ENCODE assay signal across 2 cellular contexts in genomic region chr18:61893304-61893970, GRCh38.
A peak's percentile ranks its signal among the peaks of the same experiment; 100 is the strongest.
TF ChIP-seq lines count a peak whose summit lies in the region.

No MANE protein-coding gene starts in this region.

TF ChIP-seq in A549, 52 proteins besides CTCF, POLR2A, EP300 and RAD21 (continued from another document):
- TF ChIP-seq REST (IDR thresholded peaks at IDR 0.05) (no peak), HDAC2 (IDR thresholded peaks at IDR 0.05) (no peak), EHMT2 (IDR thresholded peaks at IDR 0.05; ENCODE audit: low read depth) (no peak), KDM5A (IDR thresholded peaks at IDR 0.05) (no peak), CHD2 (IDR thresholded peaks at IDR 0.05; ENCODE audit: low read length, partially characterized antibody) (no peak), HOXB5 (CRISPR knock-in tag; IDR thresholded peaks at IDR 0.05) (no peak), SREBF2 (IDR thresholded peaks at IDR 0.05) (no peak), BHLHE40 (IDR thresholded peaks at IDR 0.05; ENCODE audit: low read depth, low read length) (no peak), ATOH8 (CRISPR knock-in tag; IDR thresholded peaks at IDR 0.05; ENCODE audit: low read depth) (no peak), RFX5 (IDR thresholded peaks at IDR 0.05) (no peak), NFE2L2 (conservative IDR thresholded peaks at IDR 0.05; ENCODE audit: low read length) (no peak), CBX8 (IDR thresholded peaks at IDR 0.05) (no peak), MAX (IDR thresholded peaks at IDR 0.05) (no peak), MAFK (IDR thresholded peaks at IDR 0.05; ENCODE audit: partially characterized antibody) (no peak)

TF ChIP-seq in SK-N-SH treated with all-trans-retinoic acid at 6 μM for 48 hours, 23 proteins besides CTCF, POLR2A, EP300 and RAD21 (continued from another document):
- TF ChIP-seq TSHZ2 (CRISPR knock-in tag; IDR thresholded peaks at IDR 0.05), result peak; percentile 94
- TF ChIP-seq PPARA (CRISPR knock-in tag; IDR thresholded peaks at IDR 0.05; ENCODE audit: borderline replicate concordance), result no peak
- TF ChIP-seq ESRRG (CRISPR knock-in tag; IDR thresholded peaks at IDR 0.05), result no peak
- no peak for TF ChIP-seq PATZ1 (CRISPR knock-in tag; IDR thresholded peaks at IDR 0.05; ENCODE audit: borderline replicate concordance)
- 0 out of 2 replicates have a peak, but pooled peaks have one; percentile 9 for TF ChIP-seq ZNF8 (CRISPR knock-in tag; IDR thresholded peaks at IDR 0.05)
